In genomic region chr9:71895122-71895521, GRCh38 we compare ENCODE assay signal across 13 cellular contexts. TPM values are rescaled to one million over a fixed set of nuclear protein-coding genes. Genes with fewer than 3 reads are reported as not detected.
DNase-seq lines count a peak whose midpoint lies in the region; ATAC-seq and TF ChIP-seq lines count a peak whose summit lies in the region.
"Had no signal": no experiment of that assay in that cellular context is flagged by ENCODE, and none has a peak within 500 bp of the region (broad histone marks: within the 10 kb centered on the region; RNA-seq: fewer than 3 reads in every experiment).

No MANE protein-coding gene starts in this region.

- H3K4me1 Mint-ChIP-seq in activated CD4-positive, alpha-beta memory T cell treated with anti-CD3 and anti-CD28 coated beads, Interleukin-2, amount 10 ng/mL, durations not matched to agents 7 days and 5 days = peaks cover 60% of the 10 kb centered on the region
- H3K4me1 Mint-ChIP-seq in activated CD4-positive, alpha-beta memory T cell treated with anti-CD3 and anti-CD28 coated beads for 36 hours (ENCODE audit: low read depth) = peaks cover 51% of the 10 kb centered on the region
- peaks cover 77% of the 10 kb centered on the region for H3K4me1 Mint-ChIP-seq in activated T-helper 1 cell treated with anti-CD3 and anti-CD28 coated beads, Interleukin-12 subunit alpha, Interleukin-12 subunit beta, Interleukin-2, Interleukin-4 antibody, amounts not matched to agents 30 ng/mL and 10 ng/mL and 1 ng/mL, durations not matched to agents 14 hours and 24 hours and 36 hours (ENCODE audit: low read depth)

- DNase-seq in activated CD4-positive, alpha-beta memory T cell treated with anti-CD3 and anti-CD28 coated beads, Interleukin-2, amount 10 ng/mL, durations not matched to agents 7 days and 5 days = no peak
- DNase-seq in activated CD4-positive, alpha-beta memory T cell treated with anti-CD3 and anti-CD28 coated beads for 36 hours = no peak
- no peak for DNase-seq in activated T-helper 1 cell treated with anti-CD3 and anti-CD28 coated beads, Interleukin-12 subunit alpha, Interleukin-12 subunit beta, Interleukin-2, Interleukin-4 antibody, amounts not matched to agents 30 ng/mL and 10 ng/mL and 1 ng/mL, durations not matched to agents 14 hours and 24 hours and 36 hours (ENCODE audit: low spot score)
- DNase-seq in osteoblast (ENCODE audit: insufficient read length, low spot score, missing footprints) = peak; percentile 21
- no peak for DNase-seq in spleen
- DNase-seq in MG63 = no peak
- no peak for DNase-seq in HuH-7 (ENCODE audit: low spot score)
- DNase-seq: activated CD4-positive, CD25-positive, alpha-beta regulatory T cell treated with anti-CD3 and anti-CD28 coated beads, Interleukin-2, amount 50 U/mL, for 72 hours; caudate nucleus; NCI-H524; retina; stimulated activated naive CD4-positive, alpha-beta T cell had no signal

- H4K20me1 ChIP-seq in osteoblast (ENCODE audit: insufficient read depth, low read length) = peaks cover 14% of the 10 kb centered on the region

- peak; percentile 49 for ATAC-seq in HG03432 (IDR thresholded peaks at IDR 0.05; ENCODE audit: unreplicated experiment)

- H2AFZ ChIP-seq in osteoblast (ENCODE audit: low read length) = no peak overlapping the region

- H3K27ac ChIP-seq in osteoblast (ENCODE audit: low read depth, low read length) (no peak overlapping the region), spleen (peak overlapping the region in 3 of 8 donors; percentile 9 to 66 (median 34))

- no peak for TF ChIP-seq CTCF in osteoblast (IDR thresholded peaks at IDR 0.05; ENCODE audit: extremely low read depth, low read depth, low read length)
- no peak for TF ChIP-seq CTCF in spleen (IDR thresholded peaks at IDR 0.05 in 8 of 11, conservative IDR thresholded peaks at IDR 0.05 in 3 of 11)

- H3K9me3 Mint-ChIP-seq in activated CD4-positive, alpha-beta memory T cell treated with anti-CD3 and anti-CD28 coated beads, Interleukin-2, amount 10 ng/mL, durations not matched to agents 7 days and 5 days = no peaks in the 10 kb centered on the region
- H3K9me3 Mint-ChIP-seq in activated CD4-positive, alpha-beta memory T cell treated with anti-CD3 and anti-CD28 coated beads for 36 hours = no peaks in the 10 kb centered on the region
- no peaks in the 10 kb centered on the region for H3K9me3 Mint-ChIP-seq in activated T-helper 1 cell treated with anti-CD3 and anti-CD28 coated beads, Interleukin-12 subunit alpha, Interleukin-12 subunit beta, Interleukin-2, Interleukin-4 antibody, amounts not matched to agents 30 ng/mL and 10 ng/mL and 1 ng/mL, durations not matched to agents 14 hours and 24 hours and 36 hours

- H3K4me3 Mint-ChIP-seq in activated CD4-positive, alpha-beta memory T cell treated with anti-CD3 and anti-CD28 coated beads, Interleukin-2, amount 10 ng/mL, durations not matched to agents 7 days and 5 days = no peak overlapping the region
- H3K4me3 Mint-ChIP-seq in activated CD4-positive, alpha-beta memory T cell treated with anti-CD3 and anti-CD28 coated beads for 36 hours = no peak overlapping the region
- peak overlapping the region; percentile 9 for H3K4me3 Mint-ChIP-seq in activated T-helper 1 cell treated with anti-CD3 and anti-CD28 coated beads, Interleukin-12 subunit alpha, Interleukin-12 subunit beta, Interleukin-2, Interleukin-4 antibody, amounts not matched to agents 30 ng/mL and 10 ng/mL and 1 ng/mL, durations not matched to agents 14 hours and 24 hours and 36 hours

- H3K4me1 ChIP-seq in osteoblast (ENCODE audit: insufficient read depth, low read length) (no peaks in the 10 kb centered on the region), spleen (peaks cover 33 to 88% (median 56%) of the 10 kb centered on the region in 6 donors)

- H3K27me3 ChIP-seq in osteoblast (ENCODE audit: insufficient read depth, low read length) (no peaks in the 10 kb centered on the region), spleen (replicated peaks in 1 of 7) (no peaks in the 10 kb centered on the region), MG63 (no peaks in the 10 kb centered on the region)

- TF ChIP-seq POLR2A in spleen (IDR thresholded peaks at IDR 0.05) = no peak

- CTCF ChIA-PET in activated CD4-positive, alpha-beta memory T cell treated with anti-CD3 and anti-CD28 coated beads, Interleukin-2, amount 10 ng/mL, durations not matched to agents 7 days and 5 days (lab: Charles Lee) = interaction anchor here (1.2 to 2.9 kb wide), 3 partner anchors 13 to 127 kb away, joined by 5 to 16 read pairs (median 6); partner anchors contain the start of genes ABHD17B, C9orf85 and CEMIP2
- CTCF ChIA-PET in activated CD4-positive, alpha-beta memory T cell treated with anti-CD3 and anti-CD28 coated beads for 36 hours (lab: Charles Lee) = interaction anchor here (1.0 kb wide), 1 partner anchor 16 kb away, joined by 5 read pairs; the partner anchor contains the start of gene ABHD17B

- no peak overlapping the region for H3K4me2 ChIP-seq in osteoblast (ENCODE audit: insufficient read depth, low read length)

- H3K9me3 ChIP-seq in osteoblast (ENCODE audit: low read depth, low read length) = no peaks in the 10 kb centered on the region
- H3K9me3 ChIP-seq in spleen = no peaks in the 10 kb centered on the region
- H3K9me3 ChIP-seq in MG63 = no peaks in the 10 kb centered on the region

- peaks cover 30% of the 10 kb centered on the region for H3K36me3 Mint-ChIP-seq in activated CD4-positive, alpha-beta memory T cell treated with anti-CD3 and anti-CD28 coated beads, Interleukin-2, amount 10 ng/mL, durations not matched to agents 7 days and 5 days (ENCODE audit: low read depth)
- H3K36me3 Mint-ChIP-seq in activated CD4-positive, alpha-beta memory T cell treated with anti-CD3 and anti-CD28 coated beads for 36 hours = peaks cover 2% of the 10 kb centered on the region
- H3K36me3 Mint-ChIP-seq in activated T-helper 1 cell treated with anti-CD3 and anti-CD28 coated beads, Interleukin-12 subunit alpha, Interleukin-12 subunit beta, Interleukin-2, Interleukin-4 antibody, amounts not matched to agents 30 ng/mL and 10 ng/mL and 1 ng/mL, durations not matched to agents 14 hours and 24 hours and 36 hours (ENCODE audit: low read depth) = peaks cover 19% of the 10 kb centered on the region

- peak overlapping the region; percentile 89 for H3K27ac Mint-ChIP-seq in activated CD4-positive, alpha-beta memory T cell treated with anti-CD3 and anti-CD28 coated beads, Interleukin-2, amount 10 ng/mL, durations not matched to agents 7 days and 5 days
- no peak overlapping the region for H3K27ac Mint-ChIP-seq in activated CD4-positive, alpha-beta memory T cell treated with anti-CD3 and anti-CD28 coated beads for 36 hours
- H3K27ac Mint-ChIP-seq in activated T-helper 1 cell treated with anti-CD3 and anti-CD28 coated beads, Interleukin-12 subunit alpha, Interleukin-12 subunit beta, Interleukin-2, Interleukin-4 antibody, amounts not matched to agents 30 ng/mL and 10 ng/mL and 1 ng/mL, durations not matched to agents 14 hours and 24 hours and 36 hours = peak overlapping the region; percentile 55

- H3K4me3 ChIP-seq in osteoblast (ENCODE audit: insufficient read depth, low read length) = no peak overlapping the region
- H3K4me3 ChIP-seq in spleen = no peak overlapping the region
- H3K4me3 ChIP-seq in MG63 = no peak overlapping the region

- no peaks in the 10 kb centered on the region for H3K27me3 Mint-ChIP-seq in activated CD4-positive, alpha-beta memory T cell treated with anti-CD3 and anti-CD28 coated beads, Interleukin-2, amount 10 ng/mL, durations not matched to agents 7 days and 5 days
- H3K27me3 Mint-ChIP-seq in activated CD4-positive, alpha-beta memory T cell treated with anti-CD3 and anti-CD28 coated beads for 36 hours = no peaks in the 10 kb centered on the region
- H3K27me3 Mint-ChIP-seq in activated T-helper 1 cell treated with anti-CD3 and anti-CD28 coated beads, Interleukin-12 subunit alpha, Interleukin-12 subunit beta, Interleukin-2, Interleukin-4 antibody, amounts not matched to agents 30 ng/mL and 10 ng/mL and 1 ng/mL, durations not matched to agents 14 hours and 24 hours and 36 hours (ENCODE audit: insufficient read depth) = no peaks in the 10 kb centered on the region

- peaks cover 84% of the 10 kb centered on the region for H3K79me2 ChIP-seq in osteoblast (ENCODE audit: insufficient read depth, low read length)

- H3K36me3 ChIP-seq in osteoblast (ENCODE audit: insufficient read depth, low read length) (no peaks in the 10 kb centered on the region), spleen (no peaks in the 10 kb centered on the region), MG63 (no peaks in the 10 kb centered on the region)

- intact Hi-C loops in activated CD4-positive, alpha-beta memory T cell treated with anti-CD3 and anti-CD28 coated beads for 36 hours (cut with micrococcal nuclease) = loop anchor here (5.0 kb wide), 4 partner anchors 38 to 113 kb away; no protein-coding TSS in a partner anchor
- intact Hi-C loops in activated T-helper 1 cell treated with anti-CD3 and anti-CD28 coated beads, Interleukin-12 subunit alpha, Interleukin-12 subunit beta, Interleukin-2, Interleukin-4 antibody, amounts not matched to agents 30 ng/mL and 10 ng/mL and 1 ng/mL, durations not matched to agents 14 hours and 24 hours and 36 hours (cut with micrococcal nuclease) = loop anchor here (1.0 to 10.0 kb wide), 4 partner anchors 8 to 1260 kb away; partner anchors contain the start of gene ANXA1
- intact Hi-C loops in spleen (cut with DNase I; ENCODE audit: low total_unique reads) = no loop called here

- POLR2A ChIA-PET in activated CD4-positive, alpha-beta memory T cell treated with anti-CD3 and anti-CD28 coated beads, Interleukin-2, amount 10 ng/mL, durations not matched to agents 7 days and 5 days (lab: Charles Lee) = interaction anchor here (0.5 to 1.7 kb wide), 2 partner anchors 16 to 95 kb away, joined by 3 to 5 read pairs; partner anchors contain the start of genes ABHD17B and C9orf85
- POLR2A ChIA-PET in activated CD4-positive, alpha-beta memory T cell treated with anti-CD3 and anti-CD28 coated beads for 36 hours (lab: Charles Lee) = interaction anchor here (1.4 kb wide), 1 partner anchor 9 kb away, joined by 3 read pairs; no protein-coding TSS in a partner anchor

RNA-seq across cellular contexts. Expression of gene ABHD17B, which starts 15.9 kb away (rescaled TPM):
- 10 to 100 TPM; 25.6 to 27.3 TPM for total RNA-seq in activated CD4-positive, alpha-beta memory T cell treated with anti-CD3 and anti-CD28 coated beads, Interleukin-2, amount 10 ng/mL, durations not matched to agents 7 days and 5 days
- total RNA-seq in activated CD4-positive, alpha-beta memory T cell treated with anti-CD3 and anti-CD28 coated beads for 36 hours = 10 to 100 TPM; 11.4 to 11.7 TPM
- 18.5 and 20.4 TPM in 2 replicates for total RNA-seq in activated T-helper 1 cell treated with anti-CD3 and anti-CD28 coated beads, Interleukin-12 subunit alpha, Interleukin-12 subunit beta, Interleukin-2, Interleukin-4 antibody, amounts not matched to agents 30 ng/mL and 10 ng/mL and 1 ng/mL, durations not matched to agents 14 hours and 24 hours and 36 hours
- total RNA-seq in osteoblast (21.4 and 21.8 TPM in 2 replicates), spleen (10 to 100 TPM; 14.9 to 26.6 (median 17.9) TPM)
- polyA plus RNA-seq in spleen = 1 to 10 TPM; 3.6 to 8.3 (median 5.9) TPM
- 10.8 and 11.4 TPM in 2 replicates for total RNA-seq in MG63 (2014; rRNA removed; shearing (Covaris generic); ENCODE audit: low replicate concordance)

RNA-seq across cellular contexts. Expression of gene C9orf85, which starts 16.3 kb away (rescaled TPM):
- total RNA-seq in activated CD4-positive, alpha-beta memory T cell treated with anti-CD3 and anti-CD28 coated beads, Interleukin-2, amount 10 ng/mL, durations not matched to agents 7 days and 5 days = 10 to 100 TPM; 10.8 to 12.1 TPM
- 1 to 10 TPM; 7.3 to 7.5 TPM for total RNA-seq in activated CD4-positive, alpha-beta memory T cell treated with anti-CD3 and anti-CD28 coated beads for 36 hours
- 9.3 and 9.8 TPM in 2 replicates for total RNA-seq in activated T-helper 1 cell treated with anti-CD3 and anti-CD28 coated beads, Interleukin-12 subunit alpha, Interleukin-12 subunit beta, Interleukin-2, Interleukin-4 antibody, amounts not matched to agents 30 ng/mL and 10 ng/mL and 1 ng/mL, durations not matched to agents 14 hours and 24 hours and 36 hours
- 11.2 and 12.1 TPM in 2 replicates for total RNA-seq in osteoblast
- total RNA-seq in spleen = 10 to 100 TPM in 3 of 7 donors, 1 to 10 TPM in 4; 7.3 to 17.8 (median 10.0) TPM
- polyA plus RNA-seq in spleen = 1 to 10 TPM; 7.1 to 9.5 (median 9.1) TPM
- 4.6 and 9.4 TPM in 2 replicates for total RNA-seq in MG63 (2014; rRNA removed; shearing (Covaris generic); ENCODE audit: low replicate concordance)
